In genomic region chr7:31002256-31002655, GRCh38 we compare ENCODE assay signal across 25 cellular contexts. TPM values are rescaled to one million over a fixed set of nuclear protein-coding genes. Genes with fewer than 3 reads are reported as not detected.
DNase-seq lines count a peak whose midpoint lies in the region; ATAC-seq, FAIRE-seq and TF ChIP-seq lines count a peak whose summit lies in the region.
"Had no signal": no experiment of that assay in that cellular context is flagged by ENCODE, and none has a peak within 500 bp of the region (broad histone marks: within the 10 kb centered on the region; RNA-seq: fewer than 3 reads in every experiment).

No MANE protein-coding gene starts in this region.

- no peaks in the 10 kb centered on the region for H3K9me3 Mint-ChIP-seq in activated T-helper 17 cell treated with anti-CD3 and anti-CD28 coated beads, Interleukin-2, amount 50 U/mL, for 72 hours
- H3K9me3 Mint-ChIP-seq: activated naive CD8-positive, alpha-beta T cell treated with anti-CD3 and anti-CD28 coated beads, Interleukin-2, amount 10 ng/mL, durations not matched to agents 7 days and 5 days; stimulated activated memory B cell treated with anti-CD40 and anti-IgM and Interleukin-4, amounts not matched to agents 10 μg/mL and 1 μg/mL and 100 μg/mL, for 72 hours; T-helper 2 cell treated with Interferon-gamma antibody and Interleukin-4, amounts not matched to agents 5 μg/mL and 100 μg/mL, for 36 hours had no signal

- no peak overlapping the region for H3K4ac ChIP-seq in mesenchymal stem cell (ENCODE audit: low read depth in 1 of 2, low read length in 2 of 2)

- TF ChIP-seq POLR2A in GM12892 (IDR thresholded peaks at IDR 0.05; ENCODE audit: low read depth, low read length): no peak

- no peak overlapping the region for H2AK5ac ChIP-seq in mesenchymal stem cell (ENCODE audit: low read length, severe bottlenecking)

- no peak for TF ChIP-seq CTCF in HFF-Myc (IDR thresholded peaks at IDR 0.05; ENCODE audit: low read depth, low read length, missing control alignments)

- H3K36me3 ChIP-seq in BLaER1 treated with 17β-estradiol and CSF1 and Interleukin-3, amounts not matched to agents 10 nM and 100 nM: no peaks in the 10 kb centered on the region
- H3K36me3 ChIP-seq in mesenchymal stem cell (ENCODE audit: control insufficient read depth in 1 of 2, insufficient read depth in 2 of 2, low read depth in 1 of 2, low read length in 2 of 2): no peaks in the 10 kb centered on the region
- H3K36me3 ChIP-seq: thoracic aorta had no signal

- peak overlapping the region; percentile 35 to 59 (median 50); a peak in 19 of 22 replicates for H3K4me2 ChIP-seq in BLaER1 treated with 17β-estradiol and CSF1 and Interleukin-3, amounts not matched to agents 10 nM and 100 nM
- H3K4me2 ChIP-seq in mesenchymal stem cell (ENCODE audit: low read length, poor library complexity, severe bottlenecking): no peak overlapping the region

- H3K14ac ChIP-seq in mesenchymal stem cell (ENCODE audit: low read length in 2 of 2): no peak overlapping the region

- no peak overlapping the region for H2AFZ ChIP-seq in mesenchymal stem cell (ENCODE audit: low read depth, low read length)

- no peak overlapping the region for H3K27ac Mint-ChIP-seq in activated T-helper 17 cell treated with anti-CD3 and anti-CD28 coated beads, Interleukin-2, amount 50 U/mL, for 72 hours
- H3K27ac Mint-ChIP-seq: activated naive CD8-positive, alpha-beta T cell treated with anti-CD3 and anti-CD28 coated beads, Interleukin-2, amount 10 ng/mL, durations not matched to agents 7 days and 5 days; stimulated activated memory B cell treated with anti-CD40 and anti-IgM and Interleukin-4, amounts not matched to agents 10 μg/mL and 1 μg/mL and 100 μg/mL, for 72 hours; T-helper 2 cell treated with Interferon-gamma antibody and Interleukin-4, amounts not matched to agents 5 μg/mL and 100 μg/mL, for 36 hours; WTC11 had no signal

- no peaks in the 10 kb centered on the region for H3K27me3 ChIP-seq in BLaER1 treated with 17β-estradiol and CSF1 and Interleukin-3, amounts not matched to agents 10 nM and 100 nM
- H3K27me3 ChIP-seq in mesenchymal stem cell (ENCODE audit: control insufficient read depth in 1 of 2, insufficient read depth in 1 of 2, low read length in 2 of 2): peaks cover 0 to 37% of the 10 kb centered on the region in 2 experiments
- H3K27me3 ChIP-seq: body of pancreas had no signal

- no peak overlapping the region for H3K4me3 Mint-ChIP-seq in activated T-helper 17 cell treated with anti-CD3 and anti-CD28 coated beads, Interleukin-2, amount 50 U/mL, for 72 hours
- H3K4me3 Mint-ChIP-seq: activated naive CD8-positive, alpha-beta T cell treated with anti-CD3 and anti-CD28 coated beads, Interleukin-2, amount 10 ng/mL, durations not matched to agents 7 days and 5 days; stimulated activated memory B cell treated with anti-CD40 and anti-IgM and Interleukin-4, amounts not matched to agents 10 μg/mL and 1 μg/mL and 100 μg/mL, for 72 hours; T-helper 2 cell treated with Interferon-gamma antibody and Interleukin-4, amounts not matched to agents 5 μg/mL and 100 μg/mL, for 36 hours; WTC11 had no signal

- no peaks in the 10 kb centered on the region for H3K79me1 ChIP-seq in mesenchymal stem cell (replicated peaks; ENCODE audit: low read length, poor library complexity, severe bottlenecking)

- H3K36me3 Mint-ChIP-seq in activated T-helper 17 cell treated with anti-CD3 and anti-CD28 coated beads, Interleukin-2, amount 50 U/mL, for 72 hours (ENCODE audit: low read depth): no peaks in the 10 kb centered on the region
- H3K36me3 Mint-ChIP-seq: activated naive CD8-positive, alpha-beta T cell treated with anti-CD3 and anti-CD28 coated beads, Interleukin-2, amount 10 ng/mL, durations not matched to agents 7 days and 5 days; stimulated activated memory B cell treated with anti-CD40 and anti-IgM and Interleukin-4, amounts not matched to agents 10 μg/mL and 1 μg/mL and 100 μg/mL, for 72 hours had no signal

- peaks cover 5% of the 10 kb centered on the region for H3K4me1 Mint-ChIP-seq in activated T-helper 17 cell treated with anti-CD3 and anti-CD28 coated beads, Interleukin-2, amount 50 U/mL, for 72 hours
- H3K4me1 Mint-ChIP-seq: activated naive CD8-positive, alpha-beta T cell treated with anti-CD3 and anti-CD28 coated beads, Interleukin-2, amount 10 ng/mL, durations not matched to agents 7 days and 5 days; stimulated activated memory B cell treated with anti-CD40 and anti-IgM and Interleukin-4, amounts not matched to agents 10 μg/mL and 1 μg/mL and 100 μg/mL, for 72 hours had no signal

- H2BK120ac ChIP-seq in mesenchymal stem cell (ENCODE audit: low read depth, low read length): no peak overlapping the region

- H2BK12ac ChIP-seq in mesenchymal stem cell (ENCODE audit: low read length in 2 of 2): no peak overlapping the region

- H3K27ac ChIP-seq in BLaER1 treated with 17β-estradiol and CSF1 and Interleukin-3, amounts not matched to agents 10 nM and 100 nM: no peak overlapping the region
- H3K27ac ChIP-seq in mesenchymal stem cell (ENCODE audit: low read length, poor library complexity, severe bottlenecking): no peak overlapping the region
- H3K27ac ChIP-seq: body of pancreas, thoracic aorta had no signal

- H3K4me3 ChIP-seq in BLaER1 treated with 17β-estradiol and CSF1 and Interleukin-3, amounts not matched to agents 10 nM and 100 nM: no peak overlapping the region
- H3K4me3 ChIP-seq in HFF-Myc (replicated peaks; ENCODE audit: low read depth, low read length) (no peak overlapping the region), mesenchymal stem cell (ENCODE audit: insufficient read depth in 1 of 2, low read depth in 1 of 2, low read length in 2 of 2) (no peak overlapping the region)
- H3K4me3 ChIP-seq: body of pancreas, thoracic aorta had no signal

- peak; percentile 59 for DNase-seq in HFF-Myc (ENCODE audit: extremely low read depth, low read depth)
- DNase-seq in mesenchymal stem cell: no peak
- DNase-seq in OCI-M1 (lab: John Stamatoyannopoulos, UW): no peak
- no peak for DNase-seq in GM12892 (ENCODE audit: insufficient read length)
- DNase-seq in HuH-7.5 (ENCODE audit: low spot score): no peak
- DNase-seq: activated naive CD8-positive, alpha-beta T cell treated with anti-CD3 and anti-CD28 coated beads, Interleukin-2, amount 10 ng/mL, durations not matched to agents 7 days and 5 days; body of pancreas; C1 segment of cervical spinal cord; effector CD8-positive, alpha-beta T cell; erythroblast; kidney glomerular epithelial cell; mammary epithelial cell; stimulated activated CD4-positive, alpha-beta T cell treated with anti-CD3 and anti-CD28 coated beads, Interleukin-1b, Interleukin-23, amount 100 ng/mL, for 48 hours had no signal

- no peak overlapping the region for H3K18ac ChIP-seq in mesenchymal stem cell (ENCODE audit: low read depth in 1 of 2, low read length in 2 of 2)

- no peak overlapping the region for H2BK5ac ChIP-seq in mesenchymal stem cell (ENCODE audit: low read depth, low read length, poor library complexity, severe bottlenecking)

- no peak overlapping the region for H2BK15ac ChIP-seq in mesenchymal stem cell (ENCODE audit: low read depth, poor library complexity, severe bottlenecking)

- H3K27me3 Mint-ChIP-seq in activated T-helper 17 cell treated with anti-CD3 and anti-CD28 coated beads, Interleukin-2, amount 50 U/mL, for 72 hours: peaks cover 4% of the 10 kb centered on the region

- no peak overlapping the region for H3K9ac ChIP-seq in BLaER1 treated with 17β-estradiol and CSF1 and Interleukin-3, amounts not matched to agents 10 nM and 100 nM
- peak overlapping the region; percentile 31 for H3K9ac ChIP-seq in mesenchymal stem cell (ENCODE audit: low read length)

- no peak for FAIRE-seq in GM12892 (lab: Jason Lieb, UNC)
- FAIRE-seq: D721Med, G401.6, HepG2, RCC 7860 had no signal

- H3K9me3 ChIP-seq in BLaER1 treated with 17β-estradiol and CSF1 and Interleukin-3, amounts not matched to agents 10 nM and 100 nM (replicated peaks in 1 of 11): 0 out of 22 replicates have a peak, but pooled peaks cover 0 to 4% (median 0%) of the 10 kb centered on the region in 11 experiments
- peaks cover 3% of the 10 kb centered on the region for H3K9me3 ChIP-seq in mesenchymal stem cell (ENCODE audit: control insufficient read depth, low read length)
- H3K9me3 ChIP-seq: body of pancreas, thoracic aorta had no signal

- ATAC-seq in activated T-helper 17 cell treated with anti-CD3 and anti-CD28 coated beads, Interleukin-2, amount 50 U/mL, for 72 hours (replicated peaks): peak; percentile 12
- ATAC-seq: body of pancreas; HepG2; stimulated activated memory B cell treated with anti-CD40 and anti-IgM and Interleukin-4, amounts not matched to agents 10 μg/mL and 1 μg/mL and 100 μg/mL, for 72 hours; WTC11 had no signal

- 78% methylated on average over 5 of the region's 6 CpGs for WGBS in mesenchymal stem cell

- H4K20me1 ChIP-seq in BLaER1 treated with 17β-estradiol and CSF1 and Interleukin-3, amounts not matched to agents 10 nM and 100 nM: no peaks in the 10 kb centered on the region

- H4K91ac ChIP-seq in mesenchymal stem cell (ENCODE audit: low read length): no peak overlapping the region

- H3K4me1 ChIP-seq in BLaER1 treated with 17β-estradiol and CSF1 and Interleukin-3, amounts not matched to agents 10 nM and 100 nM: peaks cover 12 to 33% (median 18%) of the 10 kb centered on the region in 10 experiments
- H3K4me1 ChIP-seq in mesenchymal stem cell (ENCODE audit: control insufficient read depth, insufficient read depth, low read depth, low read length): no peaks in the 10 kb centered on the region
- H3K4me1 ChIP-seq: body of pancreas had no signal

- no peak overlapping the region for H4K8ac ChIP-seq in mesenchymal stem cell (ENCODE audit: low read length)

- H3K23ac ChIP-seq in mesenchymal stem cell (ENCODE audit: low read length in 2 of 2): no peak overlapping the region

RNA-seq across cellular contexts. Expression of gene GHRHR, which starts 38.5 kb away (rescaled TPM):
- not detected for total RNA-seq in activated T-helper 17 cell treated with anti-CD3 and anti-CD28 coated beads, Interleukin-2, amount 50 U/mL, for 72 hours
- not detected for polyA plus RNA-seq in mesenchymal stem cell (2013, experiment 1 of 2)
- polyA plus RNA-seq in mesenchymal stem cell (2013, experiment 2 of 2): not detected
- polyA plus RNA-seq in GM12892 (2012; ENCODE audit: missing spikeins): not detected
- total RNA-seq: activated naive CD8-positive, alpha-beta T cell treated with anti-CD3 and anti-CD28 coated beads, Interleukin-2, amount 10 ng/mL, durations not matched to agents 7 days and 5 days; body of pancreas; HepG2; mammary epithelial cell; pulmonary artery endothelial cell; skeletal muscle tissue; thoracic aorta had no signal
- polyA plus RNA-seq: HepG2, mammary epithelial cell had no signal

RNA-seq across cellular contexts. Expression of gene ADCYAP1R1, which starts 49.9 kb away (rescaled TPM):
- not detected for total RNA-seq in activated T-helper 17 cell treated with anti-CD3 and anti-CD28 coated beads, Interleukin-2, amount 50 U/mL, for 72 hours
- not detected for polyA plus RNA-seq in mesenchymal stem cell (2013, experiment 1 of 2)
- 0.01 TPM for polyA plus RNA-seq in mesenchymal stem cell (2013, experiment 2 of 2)
- not detected for polyA plus RNA-seq in GM12892 (2012; ENCODE audit: missing spikeins)
- total RNA-seq: activated naive CD8-positive, alpha-beta T cell treated with anti-CD3 and anti-CD28 coated beads, Interleukin-2, amount 10 ng/mL, durations not matched to agents 7 days and 5 days; HepG2; mammary epithelial cell had no signal
- polyA plus RNA-seq: HepG2, mammary epithelial cell had no signal
